ENCODE assay signal across 10 cellular contexts in genomic region chr1:59083946-59084865, GRCh38.
DNase-seq lines count a peak whose midpoint lies in the region; ATAC-seq and TF ChIP-seq lines count a peak whose summit lies in the region.
"Had no signal": no experiment of that assay in that cellular context is flagged by ENCODE, and none has a peak within 500 bp of the region (broad histone marks: within the 10 kb centered on the region; RNA-seq: fewer than 3 reads in every experiment).

No MANE protein-coding gene starts in this region.

- CTCF ChIA-PET in activated CD4-positive, alpha-beta memory T cell treated with anti-CD3 and anti-CD28 coated beads, Interleukin-2, amount 10 ng/mL, durations not matched to agents 7 days and 5 days (lab: Charles Lee) = no interaction called here

- TF ChIP-seq CTCF in dorsolateral prefrontal cortex (IDR thresholded peaks at IDR 0.05 in 54 of 56, conservative IDR thresholded peaks at IDR 0.05 in 2 of 56; ENCODE audit: low read depth in 1 of 56, partially characterized antibody in 56 of 56) = no peak

- peaks cover 2% of the 10 kb centered on the region in 2 donors for H3K9me3 Mint-ChIP-seq in activated T-cell treated with anti-CD3 and anti-CD28 coated beads, Interleukin-2, amount 50 U/mL, for 72 hours
- peaks cover 1% of the 10 kb centered on the region for H3K9me3 Mint-ChIP-seq in activated naive CD8-positive, alpha-beta T cell treated with anti-CD3 and anti-CD28 coated beads, Interleukin-2, amount 10 ng/mL, durations not matched to agents 7 days and 5 days
- H3K9me3 Mint-ChIP-seq in activated CD4-positive, alpha-beta memory T cell treated with anti-CD3 and anti-CD28 coated beads, Interleukin-2, amount 10 ng/mL, durations not matched to agents 7 days and 5 days = peaks cover 3% of the 10 kb centered on the region

- H3K4me1 Mint-ChIP-seq in activated T-cell treated with anti-CD3 and anti-CD28 coated beads, Interleukin-2, amount 50 U/mL, for 72 hours (ENCODE audit: low read depth) = peaks cover 24% of the 10 kb centered on the region
- H3K4me1 Mint-ChIP-seq in activated naive CD8-positive, alpha-beta T cell treated with anti-CD3 and anti-CD28 coated beads, Interleukin-2, amount 10 ng/mL, durations not matched to agents 7 days and 5 days = peaks cover 7% of the 10 kb centered on the region
- H3K4me1 Mint-ChIP-seq in activated CD4-positive, alpha-beta memory T cell treated with anti-CD3 and anti-CD28 coated beads, Interleukin-2, amount 10 ng/mL, durations not matched to agents 7 days and 5 days = peaks cover 9% of the 10 kb centered on the region

- POLR2A ChIA-PET in activated naive CD8-positive, alpha-beta T cell treated with anti-CD3 and anti-CD28 coated beads, Interleukin-2, amount 10 ng/mL, durations not matched to agents 7 days and 5 days (lab: Charles Lee) = interaction anchor here (2.7 kb wide), 1 partner anchor 300 kb away, joined by 8 read pairs; the partner anchor contains the start of gene JUN
- POLR2A ChIA-PET in activated CD4-positive, alpha-beta memory T cell treated with anti-CD3 and anti-CD28 coated beads, Interleukin-2, amount 10 ng/mL, durations not matched to agents 7 days and 5 days (lab: Charles Lee) = interaction anchor here (1.1 to 1.2 kb wide), 2 partner anchors 16 to 301 kb away, joined by 3 read pairs; partner anchors contain the start of gene JUN

- H3K27me3 ChIP-seq in subcutaneous abdominal adipose tissue (ENCODE audit: control insufficient read depth in 5 of 5, insufficient read depth in 4 of 5, low read length in 5 of 5) (no peaks in the 10 kb centered on the region), dorsolateral prefrontal cortex (peaks cover 0 to 4% (median 0%) of the 10 kb centered on the region in 45 donors)

- peaks cover 0 to 5% (median 0%) of the 10 kb centered on the region in 5 donors for H3K9me3 ChIP-seq in subcutaneous abdominal adipose tissue (ENCODE audit: control insufficient read depth in 5 of 5, low read length in 5 of 5)

- H3K4me3 Mint-ChIP-seq in activated T-cell treated with anti-CD3 and anti-CD28 coated beads, Interleukin-2, amount 50 U/mL, for 72 hours = peak overlapping the region; percentile 25 to 60
- peak overlapping the region; percentile 22 for H3K4me3 Mint-ChIP-seq in activated naive CD8-positive, alpha-beta T cell treated with anti-CD3 and anti-CD28 coated beads, Interleukin-2, amount 10 ng/mL, durations not matched to agents 7 days and 5 days
- H3K4me3 Mint-ChIP-seq in activated CD4-positive, alpha-beta memory T cell treated with anti-CD3 and anti-CD28 coated beads, Interleukin-2, amount 10 ng/mL, durations not matched to agents 7 days and 5 days = no peak overlapping the region

- intact Hi-C loops in dorsolateral prefrontal cortex (cut with DNase I) = no loop called here

- H3K27ac Mint-ChIP-seq in activated T-cell treated with anti-CD3 and anti-CD28 coated beads, Interleukin-2, amount 50 U/mL, for 72 hours = peak overlapping the region; percentile 66
- H3K27ac Mint-ChIP-seq in activated naive CD8-positive, alpha-beta T cell treated with anti-CD3 and anti-CD28 coated beads, Interleukin-2, amount 10 ng/mL, durations not matched to agents 7 days and 5 days = peak overlapping the region; percentile 73
- H3K27ac Mint-ChIP-seq in activated CD4-positive, alpha-beta memory T cell treated with anti-CD3 and anti-CD28 coated beads, Interleukin-2, amount 10 ng/mL, durations not matched to agents 7 days and 5 days = no peak overlapping the region

- H3K9ac ChIP-seq in subcutaneous abdominal adipose tissue (ENCODE audit: low read length in 5 of 5) = no peak overlapping the region

- peak overlapping the region; percentile 37 for H3K27ac ChIP-seq in subcutaneous abdominal adipose tissue (ENCODE audit: low read depth, low read length)
- H3K27ac ChIP-seq in dorsolateral prefrontal cortex = no peak overlapping the region
- H3K27ac ChIP-seq: suprapubic skin had no signal

- DNase-seq in activated T-cell treated with anti-CD3 and anti-CD28 coated beads, Interleukin-2, amount 50 U/mL, for 72 hours = no peak
- no peak for DNase-seq in activated T-cell treated with anti-CD3 and anti-CD28 coated beads, Interleukin-2, amount 50 U/mL, for 1 hour
- no peak for DNase-seq in activated naive CD8-positive, alpha-beta T cell treated with anti-CD3 and anti-CD28 coated beads, Interleukin-2, amount 10 ng/mL, durations not matched to agents 7 days and 5 days
- DNase-seq in islet precursor cell (peak; percentile 75), NCI-H345 treated with DMSO at 0.1 percent for 48 hours (lab: John Stamatoyannopoulos, UW; ENCODE audit: unreplicated experiment) (no peak), dorsolateral prefrontal cortex (no peak)
- no peak for DNase-seq in activated CD4-positive, alpha-beta memory T cell treated with anti-CD3 and anti-CD28 coated beads, Interleukin-2, amount 10 ng/mL, durations not matched to agents 7 days and 5 days
- DNase-seq: retina had no signal

- no peaks in the 10 kb centered on the region for H3K36me3 Mint-ChIP-seq in activated T-cell treated with anti-CD3 and anti-CD28 coated beads, Interleukin-2, amount 50 U/mL, for 72 hours (ENCODE audit: insufficient read depth in 2 of 2)
- no peaks in the 10 kb centered on the region for H3K36me3 Mint-ChIP-seq in activated naive CD8-positive, alpha-beta T cell treated with anti-CD3 and anti-CD28 coated beads, Interleukin-2, amount 10 ng/mL, durations not matched to agents 7 days and 5 days
- no peaks in the 10 kb centered on the region for H3K36me3 Mint-ChIP-seq in activated CD4-positive, alpha-beta memory T cell treated with anti-CD3 and anti-CD28 coated beads, Interleukin-2, amount 10 ng/mL, durations not matched to agents 7 days and 5 days (ENCODE audit: low read depth)

- H3K36me3 ChIP-seq in subcutaneous abdominal adipose tissue (ENCODE audit: control insufficient read depth in 5 of 5, insufficient read depth in 5 of 5, low read length in 5 of 5) = no peaks in the 10 kb centered on the region
- H3K36me3 ChIP-seq: suprapubic skin had no signal

- H3K4me3 ChIP-seq in subcutaneous abdominal adipose tissue (ENCODE audit: low read depth in 1 of 5, low read length in 5 of 5) (no peak overlapping the region), dorsolateral prefrontal cortex (no peak overlapping the region)
- H3K4me3 ChIP-seq: suprapubic skin had no signal

- ATAC-seq in activated T-cell treated with anti-CD3 and anti-CD28 coated beads, Interleukin-2, amount 50 U/mL, for 72 hours (replicated peaks in 1 of 2) = peak; percentile 49
- peak; percentile 50 for ATAC-seq in activated naive CD8-positive, alpha-beta T cell treated with anti-CD3 and anti-CD28 coated beads, Interleukin-2, amount 10 ng/mL, durations not matched to agents 7 days and 5 days (ENCODE audit: low read depth)

- no peaks in the 10 kb centered on the region for H3K27me3 Mint-ChIP-seq in activated T-cell treated with anti-CD3 and anti-CD28 coated beads, Interleukin-2, amount 50 U/mL, for 72 hours (ENCODE audit: low read depth)
- H3K27me3 Mint-ChIP-seq in activated naive CD8-positive, alpha-beta T cell treated with anti-CD3 and anti-CD28 coated beads, Interleukin-2, amount 10 ng/mL, durations not matched to agents 7 days and 5 days = no peaks in the 10 kb centered on the region
- H3K27me3 Mint-ChIP-seq in activated CD4-positive, alpha-beta memory T cell treated with anti-CD3 and anti-CD28 coated beads, Interleukin-2, amount 10 ng/mL, durations not matched to agents 7 days and 5 days = no peaks in the 10 kb centered on the region

- peaks cover 0 to 30% (median 9%) of the 10 kb centered on the region in 5 donors for H3K4me1 ChIP-seq in subcutaneous abdominal adipose tissue (ENCODE audit: control insufficient read depth in 5 of 5, insufficient read depth in 5 of 5, low read length in 5 of 5)
